15 cellular contexts compared by ENCODE assay signal in the genomic region with DNA sequence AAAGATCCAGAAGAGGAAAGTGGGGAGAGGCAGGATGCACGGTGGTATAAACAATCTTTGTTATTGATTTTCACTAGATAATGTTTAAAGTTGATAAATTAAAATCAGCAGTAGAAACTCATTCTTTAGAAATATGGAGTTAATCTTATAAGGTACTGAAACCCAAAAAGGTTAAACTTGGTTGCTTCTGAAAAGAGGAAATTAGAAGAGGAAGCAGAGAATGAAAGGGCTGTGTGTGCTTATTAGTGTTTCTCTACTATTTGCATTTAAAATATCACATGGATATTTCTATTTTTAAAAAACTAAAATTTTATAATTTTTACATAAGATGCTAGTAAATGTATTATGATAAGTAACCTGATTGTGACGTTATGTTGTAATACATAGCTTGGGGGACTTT. TPM values are rescaled to one million over a fixed set of nuclear protein-coding genes. Genes with fewer than 3 reads are reported as not detected.
DNase-seq lines count a peak whose midpoint lies in the region; ATAC-seq, FAIRE-seq and TF ChIP-seq lines count a peak whose summit lies in the region.
"Had no signal": no experiment of that assay in that cellular context is flagged by ENCODE, and none has a peak within 500 bp of the region (broad histone marks: within the 10 kb centered on the region; RNA-seq: fewer than 3 reads in every experiment).

No MANE protein-coding gene starts in this region.

- no peak overlapping the region for H3K27ac ChIP-seq in HepG2 (ENCODE audit: extremely low read length, insufficient read depth, low read length)
- no peak overlapping the region for H3K27ac ChIP-seq in colonic mucosa
- H3K27ac ChIP-seq: ascending aorta, KMS-11, thyroid gland had no signal

- no peak overlapping the region for H3K4me2 ChIP-seq in HepG2 (ENCODE audit: low read depth, low read length)
- H3K4me2 ChIP-seq: KMS-11 had no signal

- H3K9me3 Mint-ChIP-seq in HFFc6 = peaks cover 5% of the 10 kb centered on the region
- H3K9me3 Mint-ChIP-seq: endodermal cell had no signal

- no peak for TF ChIP-seq EP300 in HepG2 (IDR thresholded peaks at IDR 0.05; ENCODE audit: low read depth in 2 of 2, low read length in 2 of 2)
- TF ChIP-seq EP300 in HepG2 (CRISPR knock-in tag; IDR thresholded peaks at IDR 0.05; ENCODE audit: borderline replicate concordance) = no peak

- CTCF ChIA-PET in HepG2 (lab: Yijun Ruan, JAX; ENCODE audit: low intra/inter-chr PET ratio, low total read pairs) = no interaction called here

- no peaks in the 10 kb centered on the region for H3K36me3 ChIP-seq in HepG2 (replicated peaks in 1 of 2; ENCODE audit: control insufficient read depth in 1 of 2, insufficient read depth in 2 of 2, low read length in 2 of 2)
- H3K36me3 ChIP-seq in colonic mucosa = no peaks in the 10 kb centered on the region
- H3K36me3 ChIP-seq: ascending aorta, thyroid gland had no signal

- peaks cover 5% of the 10 kb centered on the region; the same call in 1 of the 2 replicates for H3K36me3 Mint-ChIP-seq in HFFc6 (ENCODE audit: low read depth)

- no peak overlapping the region for H2AFZ ChIP-seq in HepG2 (ENCODE audit: low read length)

- H3K4me1 Mint-ChIP-seq in HFFc6 (ENCODE audit: low read depth) = no peaks in the 10 kb centered on the region
- H3K4me1 Mint-ChIP-seq: endodermal cell had no signal

- DNase-seq in MV-4-11 (lab: John Stamatoyannopoulos, UW) = peak; percentile 79
- DNase-seq in HepG2 (ENCODE audit: low spot score) = no peak
- DNase-seq in colonic mucosa = no peak
- no peak for DNase-seq in A172 (ENCODE audit: low spot score)
- no peak for DNase-seq in HFFc6
- DNase-seq: endodermal cell, hypothalamus, retina, thyroid gland had no signal

- H3K27me3 ChIP-seq in HepG2 (ENCODE audit: control insufficient read depth in 1 of 2, insufficient read depth in 2 of 2, low read length in 2 of 2) (no peaks in the 10 kb centered on the region), colonic mucosa (no peaks in the 10 kb centered on the region)
- H3K27me3 ChIP-seq: ascending aorta, thyroid gland had no signal

- H3K4me1 ChIP-seq in HepG2 (ENCODE audit: insufficient read depth, low read length) (no peaks in the 10 kb centered on the region), colonic mucosa (no peaks in the 10 kb centered on the region)
- H3K4me1 ChIP-seq: ascending aorta, thyroid gland had no signal

- no peak for TF ChIP-seq POLR2A in HepG2 (IDR thresholded peaks at IDR 0.05; ENCODE audit: insufficient read depth in 1 of 2, low read depth in 2 of 2, low read length in 2 of 2)

- no peak overlapping the region for H3K4me3 Mint-ChIP-seq in HFFc6
- H3K4me3 Mint-ChIP-seq: endodermal cell had no signal

- no TSS peak for BruUV-seq in HepG2 (replicated peaks; lab: Mats Ljungman, UMichigan)

- ATAC-seq in GM19438 (IDR thresholded peaks at IDR 0.05; ENCODE audit: low read depth, unreplicated experiment) (peak; percentile 36), HG02938 (IDR thresholded peaks at IDR 0.05; ENCODE audit: unreplicated experiment) (peak; percentile 45), HepG2 (no peak)

- H3K4me3 ChIP-seq in HepG2 (replicated peaks in 1 of 3; ENCODE audit: insufficient read depth in 1 of 3, low read depth in 2 of 3, low read length in 3 of 3) = no peak overlapping the region
- H3K4me3 ChIP-seq in colonic mucosa = no peak overlapping the region
- H3K4me3 ChIP-seq: ascending aorta, thyroid gland had no signal

- H4K20me1 ChIP-seq in HepG2 (ENCODE audit: insufficient read depth, low read length) = no peaks in the 10 kb centered on the region

- in situ Hi-C loops in HepG2 (cut with HindIII; ENCODE audit: extremely low pct_ligation_motif_present, low pct_unique_long_range_greater_than_20kb) = no loop called here

- H3K9me3 ChIP-seq in HepG2 (ENCODE audit: low read length) (no peaks in the 10 kb centered on the region; the same call in 1 of the 2 replicates), colonic mucosa (no peaks in the 10 kb centered on the region)
- H3K9me3 ChIP-seq: thyroid gland had no signal

- POLR2A ChIA-PET in HepG2 (lab: Yijun Ruan, JAX) = no interaction called here

- WGBS in HepG2 (ENCODE audit: low lambda C conversion rate) = 3% methylated on average over 2 of the region's 2 CpGs

- H3K9ac ChIP-seq in HepG2 (ENCODE audit: insufficient read depth, low read depth, low read length) = no peak overlapping the region
- H3K9ac ChIP-seq in colonic mucosa (ENCODE audit: low read depth in 2 of 2, low read length in 2 of 2) = no peak overlapping the region
- H3K9ac ChIP-seq: KMS-11 had no signal

- intact Hi-C loops in HepG2 (cut with micrococcal nuclease; ENCODE audit: unreplicated experiment) (no loop called here), colonic mucosa (cut with DNase I) (no loop called here)

- no peak for FAIRE-seq in HepG2 (lab: Jason Lieb, UNC)
- FAIRE-seq: D721Med had no signal

- H3K27ac Mint-ChIP-seq in HFFc6 = no peak overlapping the region
- H3K27ac Mint-ChIP-seq: endodermal cell had no signal

- TF ChIP-seq CTCF in HepG2 (CRISPR knock-in tag; IDR thresholded peaks at IDR 0.05) (no peak), colonic mucosa (IDR thresholded peaks at IDR 0.05) (no peak), HFFc6 (IDR thresholded peaks at IDR 0.05) (no peak)

- no peak for TF ChIP-seq RAD21 in HepG2 (CRISPR knock-in tag; IDR thresholded peaks at IDR 0.05)

- H3K27me3 Mint-ChIP-seq in HFFc6 (ENCODE audit: insufficient read depth) = peaks cover 10% of the 10 kb centered on the region

- no peaks in the 10 kb centered on the region for H3K79me2 ChIP-seq in HepG2 (ENCODE audit: insufficient read depth, low read length)

RNA-seq across cellular contexts. Expression of a gene that starts 24.4 kb away (rescaled TPM):
- total RNA-seq in HepG2 (2016; rRNA removed; fragmentation: Illumina TruSeq; extraction: Trizol) (not detected in 2 replicates), colonic mucosa (not detected)
- total RNA-seq in HepG2 (2016; cell fraction: cytosol; rRNA removed; fragmentation: Illumina TruSeq; extraction: Trizol; ENCODE audit: low read depth) = not detected in 2 replicates
- total RNA-seq in HepG2 (2016; cell fraction: insoluble cytoplasmic fraction; rRNA removed; fragmentation: Illumina TruSeq; extraction: Trizol) = not detected in 2 replicates
- total RNA-seq in HepG2 (2016; cell fraction: membrane; rRNA removed; fragmentation: Illumina TruSeq; extraction: Trizol) = not detected in 2 replicates
- total RNA-seq in HepG2 (2016; cell fraction: nucleus; rRNA removed; fragmentation: Illumina TruSeq; extraction: Trizol) = not detected in 2 replicates
- polyA plus RNA-seq in HepG2 (2011; rRNA removed) = not detected in 2 replicates
- polyA plus RNA-seq in HepG2 (2011; cell fraction: cytosol; rRNA removed) = not detected in 2 replicates
- not detected in 2 replicates for polyA plus RNA-seq in HepG2 (2011; cell fraction: nucleus; rRNA removed)
- polyA plus RNA-seq in HepG2 (2012) = not detected in 2 replicates
- not detected in 2 replicates for polyA plus RNA-seq in HepG2 (2016; cell fraction: cytosol; fragmentation: Illumina TruSeq; extraction: Trizol; ENCODE audit: low read depth)
- not detected in 2 replicates for polyA plus RNA-seq in HepG2 (2016; cell fraction: insoluble cytoplasmic fraction; fragmentation: Illumina TruSeq; extraction: Trizol; ENCODE audit: low read depth)
- not detected in 2 replicates for polyA plus RNA-seq in HepG2 (2016; cell fraction: membrane; fragmentation: Illumina TruSeq; extraction: Trizol; ENCODE audit: low read depth)
- polyA plus RNA-seq in HepG2 (2016; cell fraction: nucleus; fragmentation: Illumina TruSeq; extraction: Trizol; ENCODE audit: insufficient read depth, low read depth) = not detected in 2 replicates
- not detected in 2 replicates for polyA minus RNA-seq in HepG2 (2011; rRNA and poly(A)+ RNA removed; ENCODE audit: low replicate concordance)
- not detected in 2 replicates for polyA minus RNA-seq in HepG2 (2011; cell fraction: cytosol; rRNA and poly(A)+ RNA removed)
- not detected in 2 replicates for polyA minus RNA-seq in HepG2 (2011; cell fraction: nucleus; rRNA and poly(A)+ RNA removed)
- total RNA-seq in A172 (2014; rRNA removed; shearing (Covaris generic)) = not detected in 2 replicates
- not detected for total RNA-seq in HFFc6 (2021; fragmentation: NEBNext Ultra II Directional; extraction: Animal tissue kit (Norgen Biotek cat#: 25700))
- total RNA-seq: ascending aorta, endodermal cell, NCI-H460, thyroid gland had no signal

RNA-seq across cellular contexts. Expression of a gene that starts 55.9 kb away (rescaled TPM):
- total RNA-seq in HepG2 (2016; rRNA removed; fragmentation: Illumina TruSeq; extraction: Trizol) = not detected in 2 replicates
- total RNA-seq in HepG2 (2016; cell fraction: cytosol; rRNA removed; fragmentation: Illumina TruSeq; extraction: Trizol; ENCODE audit: low read depth) = not detected in 2 replicates
- not detected in 2 replicates for total RNA-seq in HepG2 (2016; cell fraction: insoluble cytoplasmic fraction; rRNA removed; fragmentation: Illumina TruSeq; extraction: Trizol)
- total RNA-seq in HepG2 (2016; cell fraction: membrane; rRNA removed; fragmentation: Illumina TruSeq; extraction: Trizol) = not detected in 2 replicates
- total RNA-seq in HepG2 (2016; cell fraction: nucleus; rRNA removed; fragmentation: Illumina TruSeq; extraction: Trizol) = not detected in 2 replicates
- polyA plus RNA-seq in HepG2 (2011; rRNA removed) = 0.07 TPM in 1 of 2 replicates, not detected in the other
- polyA plus RNA-seq in HepG2 (2011; cell fraction: cytosol; rRNA removed) = not detected in 2 replicates
- polyA plus RNA-seq in HepG2 (2011; cell fraction: nucleus; rRNA removed) = not detected in 2 replicates
- not detected in 2 replicates for polyA plus RNA-seq in HepG2 (2012)
- not detected in 2 replicates for polyA plus RNA-seq in HepG2 (2016; cell fraction: cytosol; fragmentation: Illumina TruSeq; extraction: Trizol; ENCODE audit: low read depth)
- polyA plus RNA-seq in HepG2 (2016; cell fraction: insoluble cytoplasmic fraction; fragmentation: Illumina TruSeq; extraction: Trizol; ENCODE audit: low read depth) = not detected in 2 replicates
- polyA plus RNA-seq in HepG2 (2016; cell fraction: membrane; fragmentation: Illumina TruSeq; extraction: Trizol; ENCODE audit: low read depth) = not detected in 2 replicates
- not detected in 2 replicates for polyA plus RNA-seq in HepG2 (2016; cell fraction: nucleus; fragmentation: Illumina TruSeq; extraction: Trizol; ENCODE audit: insufficient read depth, low read depth)
- polyA minus RNA-seq in HepG2 (2011; rRNA and poly(A)+ RNA removed; ENCODE audit: low replicate concordance) = not detected in 2 replicates
- polyA minus RNA-seq in HepG2 (2011; cell fraction: cytosol; rRNA and poly(A)+ RNA removed) = not detected in 2 replicates
- polyA minus RNA-seq in HepG2 (2011; cell fraction: nucleus; rRNA and poly(A)+ RNA removed) = not detected in 2 replicates
- total RNA-seq in colonic mucosa = 1 to 10 TPM; 1.2 to 1.3 TPM
- total RNA-seq in A172 (2014; rRNA removed; shearing (Covaris generic)) = not detected in 2 replicates
- not detected for total RNA-seq in HFFc6 (2021; fragmentation: NEBNext Ultra II Directional; extraction: Animal tissue kit (Norgen Biotek cat#: 25700))
- total RNA-seq: ascending aorta, endodermal cell, NCI-H460, thyroid gland had no signal

RNA-seq across cellular contexts. Expression of a gene that starts 56.4 kb away (rescaled TPM):
- total RNA-seq in HepG2 (2016; rRNA removed; fragmentation: Illumina TruSeq; extraction: Trizol) = 30.6 and 41.5 TPM in 2 replicates
- total RNA-seq in HepG2 (2016; cell fraction: cytosol; rRNA removed; fragmentation: Illumina TruSeq; extraction: Trizol; ENCODE audit: low read depth) = 2.9 and 3.0 TPM in 2 replicates
- 29.9 and 41.4 TPM in 2 replicates for total RNA-seq in HepG2 (2016; cell fraction: insoluble cytoplasmic fraction; rRNA removed; fragmentation: Illumina TruSeq; extraction: Trizol)
- total RNA-seq in HepG2 (2016; cell fraction: membrane; rRNA removed; fragmentation: Illumina TruSeq; extraction: Trizol) = 13.4 and 16.1 TPM in 2 replicates
- total RNA-seq in HepG2 (2016; cell fraction: nucleus; rRNA removed; fragmentation: Illumina TruSeq; extraction: Trizol) = 48.7 and 57.0 TPM in 2 replicates
- polyA plus RNA-seq in HepG2 (2011; rRNA removed) = 10.1 and 12.4 TPM in 2 replicates
- polyA plus RNA-seq in HepG2 (2011; cell fraction: cytosol; rRNA removed) = 7.3 and 12.6 TPM in 2 replicates
- polyA plus RNA-seq in HepG2 (2011; cell fraction: nucleus; rRNA removed) = 8.6 and 11.3 TPM in 2 replicates
- 9.1 and 11.5 TPM in 2 replicates for polyA plus RNA-seq in HepG2 (2012)
- 1.6 and 1.7 TPM in 2 replicates for polyA plus RNA-seq in HepG2 (2016; cell fraction: cytosol; fragmentation: Illumina TruSeq; extraction: Trizol; ENCODE audit: low read depth)
- polyA plus RNA-seq in HepG2 (2016; cell fraction: insoluble cytoplasmic fraction; fragmentation: Illumina TruSeq; extraction: Trizol; ENCODE audit: low read depth) = 18.8 and 18.9 TPM in 2 replicates
- polyA plus RNA-seq in HepG2 (2016; cell fraction: membrane; fragmentation: Illumina TruSeq; extraction: Trizol; ENCODE audit: low read depth) = 5.4 and 5.9 TPM in 2 replicates
- 33.7 and 34.0 TPM in 2 replicates for polyA plus RNA-seq in HepG2 (2016; cell fraction: nucleus; fragmentation: Illumina TruSeq; extraction: Trizol; ENCODE audit: insufficient read depth, low read depth)
- polyA minus RNA-seq in HepG2 (2011; rRNA and poly(A)+ RNA removed; ENCODE audit: low replicate concordance) = 13.8 and 25.4 TPM in 2 replicates
- polyA minus RNA-seq in HepG2 (2011; cell fraction: cytosol; rRNA and poly(A)+ RNA removed) = 16.4 and 16.8 TPM in 2 replicates
- 35.3 and 36.4 TPM in 2 replicates for polyA minus RNA-seq in HepG2 (2011; cell fraction: nucleus; rRNA and poly(A)+ RNA removed)
- total RNA-seq in colonic mucosa = 10 to 100 TPM; 48.1 to 75.9 TPM
- 14.1 and 15.2 TPM in 2 replicates for total RNA-seq in A172 (2014; rRNA removed; shearing (Covaris generic))
- 10 to 100 TPM; 19.8 to 26.0 (median 22.3) TPM for total RNA-seq in HFFc6 (2021; fragmentation: NEBNext Ultra II Directional; extraction: Animal tissue kit (Norgen Biotek cat#: 25700))
